ENCODE assay signal across 8 cellular contexts in genomic region chr2:239326831-239327535, GRCh38.
DNase-seq lines count a peak whose midpoint lies in the region; ATAC-seq and TF ChIP-seq lines count a peak whose summit lies in the region.

No MANE protein-coding gene starts in this region.

- H3K4me3 ChIP-seq in osteoblast (ENCODE audit: insufficient read depth, low read length) = no peak overlapping the region

- intact Hi-C loops in left cardiac atrium (cut with DNase I) = no loop called here

- peak; percentile 52 for ATAC-seq in HG03457 (IDR thresholded peaks at IDR 0.05; ENCODE audit: unreplicated experiment)
- no peak for ATAC-seq in left cardiac atrium
- ATAC-seq in GM21367 (IDR thresholded peaks at IDR 0.05; ENCODE audit: unreplicated experiment) = no peak
- no peak for ATAC-seq in HG03469 (IDR thresholded peaks at IDR 0.05; ENCODE audit: unreplicated experiment)

- no peaks in the 10 kb centered on the region for H3K36me3 ChIP-seq in osteoblast (ENCODE audit: insufficient read depth, low read length)

- H3K27me3 ChIP-seq in osteoblast (ENCODE audit: insufficient read depth, low read length) = no peaks in the 10 kb centered on the region

- H2AFZ ChIP-seq in osteoblast (ENCODE audit: low read length) = no peak overlapping the region

- no peaks in the 10 kb centered on the region for H3K9me3 ChIP-seq in osteoblast (ENCODE audit: low read depth, low read length)

- DNase-seq in GM13977 (ENCODE audit: low spot score) (peak; percentile 75), left cardiac atrium (peak; percentile 24), osteoblast (ENCODE audit: insufficient read length, low spot score, missing footprints) (no peak)
- peak; percentile 43 for DNase-seq in activated CD8-positive, alpha-beta memory T cell treated with anti-CD3 and anti-CD28 coated beads, Interleukin-2, amount 50 U/mL, for 24 hours (ENCODE audit: extremely low read depth)
- peak; percentile 48 to 64 (median 62) for DNase-seq in stimulated activated CD4-positive, alpha-beta T cell treated with anti-CD3 and anti-CD28 coated beads, TNF-alpha, amount 100 ng/mL, for 48 hours (ENCODE audit: low read depth in 3 of 3)

- peaks cover 13% of the 10 kb centered on the region for H3K4me1 ChIP-seq in osteoblast (ENCODE audit: insufficient read depth, low read length)

- peaks cover 3% of the 10 kb centered on the region for H4K20me1 ChIP-seq in osteoblast (ENCODE audit: insufficient read depth, low read length)

- TF ChIP-seq CTCF in GM13977 (IDR thresholded peaks at IDR 0.05; ENCODE audit: extremely low read depth, insufficient read depth, missing control alignments) (no peak), osteoblast (IDR thresholded peaks at IDR 0.05; ENCODE audit: extremely low read depth, low read depth, low read length) (no peak)

- H3K4me2 ChIP-seq in osteoblast (ENCODE audit: insufficient read depth, low read length) = no peak overlapping the region

- H3K79me2 ChIP-seq in osteoblast (ENCODE audit: insufficient read depth, low read length) = peaks cover 23% of the 10 kb centered on the region

- H3K27ac ChIP-seq in osteoblast (ENCODE audit: low read depth, low read length) = no peak overlapping the region

- in situ Hi-C loops in GM13977 (cut with MboI; ENCODE audit: low pct_unique_long_range_greater_than_20kb, low sequenced_read_pairs, unreplicated experiment) = no loop called here
